15 cellular contexts compared by ENCODE assay signal in genomic region chr18:49059028-49059670, GRCh38.
A peak's percentile ranks its signal among the peaks of the same experiment; 100 is the strongest.
DNase-seq lines count a peak whose midpoint lies in the region; ATAC-seq and TF ChIP-seq lines count a peak whose summit lies in the region.
"Had no signal": no experiment of that assay in that cellular context is flagged by ENCODE, and none has a peak within 500 bp of the region (broad histone marks: within the 10 kb centered on the region; RNA-seq: fewer than 3 reads in every experiment).

No MANE protein-coding gene starts in this region.

- no peak for TF ChIP-seq POLR2A in esophagus muscularis mucosa (IDR thresholded peaks at IDR 0.05; ENCODE audit: low read depth)

- DNase-seq in ACHN (peak; percentile 4), NCI-H69 (lab: John Stamatoyannopoulos, UW) (peak; percentile 61), esophagus muscularis mucosa (ENCODE audit: extremely low spot score) (no peak), neuronal stem cell (ENCODE audit: low spot score) (no peak), hippocampal formation (lab: John Stamatoyannopoulos, UW) (no peak)
- DNase-seq: activated CD4-positive, alpha-beta T cell treated with anti-CD3 and anti-CD28 coated beads, Interleukin-2, amount 10 ng/mL, durations not matched to agents 24 days and 14 days; activated naive CD4-positive, alpha-beta T cell treated with anti-CD3 and anti-CD28 coated beads for 36 hours; CD8-positive, alpha-beta T cell; cerebellar nuclear complex; NCI-H510A treated with DMSO at 0.1 percent for 48 hours; SJCRH30; stimulated activated CD4-positive, alpha-beta T cell treated with anti-CD3 and anti-CD28 coated beads, Interleukin-15, amount 100 ng/mL, for 24 hours had no signal

- peaks cover 3% of the 10 kb centered on the region for H3K79me1 ChIP-seq in neuronal stem cell (ENCODE audit: low read depth, low read length)

- no peaks in the 10 kb centered on the region for H3K27me3 ChIP-seq in esophagus muscularis mucosa
- no peaks in the 10 kb centered on the region for H3K27me3 ChIP-seq in neuronal stem cell (ENCODE audit: control insufficient read depth in 3 of 3, insufficient read depth in 3 of 3, low read depth in 1 of 3, low read length in 3 of 3)
- H3K27me3 ChIP-seq: SJCRH30 had no signal

- H3K4ac ChIP-seq in neuronal stem cell (ENCODE audit: low read length): no peak overlapping the region

- H3K36me3 ChIP-seq in esophagus muscularis mucosa (no peaks in the 10 kb centered on the region), neuronal stem cell (replicated peaks in 1 of 2; ENCODE audit: control insufficient read depth in 2 of 2, insufficient read depth in 2 of 2, low read length in 2 of 2) (peaks cover 0 to 2% of the 10 kb centered on the region in 2 donors)
- H3K36me3 ChIP-seq: SJCRH30 had no signal

- H3K9ac ChIP-seq in neuronal stem cell (ENCODE audit: low read depth, low read length, poor library complexity): no peak overlapping the region

- no peak overlapping the region for H3K18ac ChIP-seq in neuronal stem cell (ENCODE audit: low read length)

- 92% methylated on average over 5 of the region's 5 CpGs for WGBS in esophagus muscularis mucosa
- no CpG with 5 or more reads among the region's 5 CpGs for WGBS in neuronal stem cell (ENCODE audit: extremely low coverage in 2 of 2, insufficient read length in 2 of 2, insufficient replicate concordance in 1 of 2), 2 donors

- no peak overlapping the region for H2AK5ac ChIP-seq in neuronal stem cell (ENCODE audit: low read depth, low read length)

- H3K27ac ChIP-seq in esophagus muscularis mucosa (replicated peaks in 1 of 4) (no peak overlapping the region), neuronal stem cell (replicated peaks; ENCODE audit: low read length) (no peak overlapping the region)
- H3K27ac ChIP-seq: SJCRH30 had no signal

- H2AFZ ChIP-seq in neuronal stem cell (ENCODE audit: low read length): no peak overlapping the region

- in situ Hi-C loops in ACHN (cut with HindIII; ENCODE audit: low pct_ligation_motif_present, low pct_unique_long_range_greater_than_20kb, low sequenced_read_pairs): no loop called here

- H2BK5ac ChIP-seq in neuronal stem cell (ENCODE audit: low read length): no peak overlapping the region

- H3K4me1 ChIP-seq in esophagus muscularis mucosa (peaks cover 7 to 16% (median 13%) of the 10 kb centered on the region in 4 donors), neuronal stem cell (ENCODE audit: control insufficient read depth in 2 of 2, insufficient read depth in 1 of 2, low read depth in 1 of 2, low read length in 2 of 2) (peaks cover 0 to 7% of the 10 kb centered on the region in 2 donors)

- H4K8ac ChIP-seq in neuronal stem cell (ENCODE audit: low read depth, low read length): no peak overlapping the region

- H3K4me3 ChIP-seq in esophagus muscularis mucosa (no peak overlapping the region), neuronal stem cell (ENCODE audit: low read length in 2 of 2) (no peak overlapping the region)
- H3K4me3 ChIP-seq: SJCRH30 had no signal

- H3K14ac ChIP-seq in neuronal stem cell (ENCODE audit: low read length): no peak overlapping the region

- TF ChIP-seq EP300 in esophagus muscularis mucosa (IDR thresholded peaks at IDR 0.05): no peak

- TF ChIP-seq CTCF in GM12874 (IDR thresholded peaks at IDR 0.05; ENCODE audit: insufficient read depth, low read depth, low read length): peak; percentile 24; the same call in 1 of the 2 replicates
- TF ChIP-seq CTCF in esophagus muscularis mucosa (IDR thresholded peaks at IDR 0.05): peak in 2 of 3 experiments; percentile 10 to 15

- no peak overlapping the region for H3K4me2 ChIP-seq in neuronal stem cell (ENCODE audit: insufficient read depth, low read length, poor library complexity, severe bottlenecking)

- H2BK12ac ChIP-seq in neuronal stem cell (ENCODE audit: low read length): no peak overlapping the region

- H2BK15ac ChIP-seq in neuronal stem cell (ENCODE audit: low read length): no peak overlapping the region

- H3K23ac ChIP-seq in neuronal stem cell (ENCODE audit: low read depth, low read length, poor library complexity): no peak overlapping the region

- no peak overlapping the region for H2BK120ac ChIP-seq in neuronal stem cell (ENCODE audit: low read depth, low read length)

- intact Hi-C loops in esophagus muscularis mucosa (cut with DNase I): loop anchor here (10.0 kb wide), 1 partner anchor 116 kb away; no protein-coding TSS in a partner anchor

- H3K9me3 ChIP-seq in esophagus muscularis mucosa (no peaks in the 10 kb centered on the region), neuronal stem cell (replicated peaks in 1 of 2; ENCODE audit: control insufficient read depth in 2 of 2, insufficient read depth in 1 of 2, low read depth in 1 of 2, low read length in 2 of 2) (no peaks in the 10 kb centered on the region)
- H3K9me3 ChIP-seq: SJCRH30 had no signal

- no peak overlapping the region for H4K91ac ChIP-seq in neuronal stem cell (ENCODE audit: low read depth, low read length, poor library complexity)

- ATAC-seq in GM21447 (IDR thresholded peaks at IDR 0.05; ENCODE audit: unreplicated experiment) (no peak), GM18519 (IDR thresholded peaks at IDR 0.05; ENCODE audit: low FRiP score, unreplicated experiment) (no peak)
- ATAC-seq: CD8-positive, alpha-beta T cell had no signal

Comparison
In these comparisons a context has a peak if more than half of its experiments do, and no peak if none do; other contexts are left out.
1. DNase-seq: peak in ACHN (single experiment) and NCI-H69 (single experiment); none in esophagus muscularis mucosa (single experiment), neuronal stem cell (single experiment) and hippocampal formation (0 of 2).